Comparison of ENCODE assay signal across 12 cellular contexts in the genomic region with DNA sequence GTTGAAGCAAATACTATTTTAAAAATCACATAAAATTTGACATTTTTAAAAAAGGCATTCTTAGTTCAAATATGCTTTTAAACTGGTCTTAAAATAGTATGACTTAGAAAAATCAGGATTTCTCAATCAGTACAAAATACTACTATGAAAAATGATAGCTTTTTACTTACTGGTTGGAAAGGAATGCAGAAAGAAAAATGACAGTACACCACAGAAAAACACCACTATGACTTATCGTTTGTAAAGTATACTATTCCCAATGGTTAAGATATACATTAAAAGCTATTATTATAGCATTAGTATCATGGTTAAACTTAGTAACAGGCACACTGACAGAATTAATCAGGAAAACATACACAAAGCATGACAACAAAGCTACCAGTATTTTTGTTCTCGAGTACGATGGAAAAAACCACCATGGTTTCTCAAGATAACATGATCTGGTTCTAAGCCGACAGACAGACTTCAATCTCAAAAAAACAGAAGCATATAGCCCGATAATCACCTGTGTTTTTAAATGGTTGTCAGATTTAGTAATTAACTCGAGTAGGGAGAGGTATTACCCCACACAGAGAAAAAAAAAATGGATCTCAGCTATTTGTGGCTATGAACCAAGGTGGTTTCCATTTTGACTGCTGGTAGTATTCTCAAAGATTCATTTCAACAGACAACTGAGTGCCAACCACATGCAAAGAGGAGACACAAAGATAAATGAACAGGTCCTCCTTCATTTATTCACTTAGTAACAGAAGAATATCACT. TPM values are rescaled to one million over a fixed set of nuclear protein-coding genes. Genes with fewer than 3 reads are reported as not detected.
DNase-seq lines count a peak whose midpoint lies in the region; ATAC-seq, FAIRE-seq and TF ChIP-seq lines count a peak whose summit lies in the region.
"Had no signal": no experiment of that assay in that cellular context is flagged by ENCODE, and none has a peak within 500 bp of the region (broad histone marks: within the 10 kb centered on the region; RNA-seq: fewer than 3 reads in every experiment).

No MANE protein-coding gene starts in this region.

- H3K79me2 ChIP-seq in OCI-LY1 (ENCODE audit: insufficient read depth, low read length), result peaks cover 97% of the 10 kb centered on the region

- TF ChIP-seq CTCF in AG10803 (conservative IDR thresholded peaks at IDR 0.05; ENCODE audit: low read length), result no peak
- TF ChIP-seq CTCF in OCI-LY1 (IDR thresholded peaks at IDR 0.05; ENCODE audit: low read length), result no peak
- no peak for TF ChIP-seq CTCF in Caco-2 (IDR thresholded peaks at IDR 0.05; ENCODE audit: insufficient read depth in 1 of 2, low read depth in 1 of 2, low read length in 1 of 2, severe bottlenecking in 1 of 2, unreplicated experiment in 1 of 2)

- no peaks in the 10 kb centered on the region for H3K9me2 ChIP-seq in OCI-LY1 (ENCODE audit: low read depth, low read length)

- H3F3A ChIP-seq in OCI-LY1 (ENCODE audit: insufficient read depth, low read length), result no peaks in the 10 kb centered on the region

- intact Hi-C loops in Caco-2 (cut with micrococcal nuclease; ENCODE audit: unreplicated experiment), result no loop called here

- H3K4me2 ChIP-seq in OCI-LY1 (ENCODE audit: low read length), result peak overlapping the region; percentile 16; the same call in 1 of the 2 replicates

- H3K4me1 Mint-ChIP-seq in activated naive CD8-positive, alpha-beta T cell treated with anti-CD3 and anti-CD28 coated beads for 36 hours, result peaks cover 35% of the 10 kb centered on the region
- peaks cover 7% of the 10 kb centered on the region for H3K4me1 Mint-ChIP-seq in Caco-2 (ENCODE audit: low read depth, unreplicated experiment)

- peaks cover 2% of the 10 kb centered on the region for H3K9me3 Mint-ChIP-seq in activated naive CD8-positive, alpha-beta T cell treated with anti-CD3 and anti-CD28 coated beads for 36 hours
- H3K9me3 Mint-ChIP-seq in Caco-2 (ENCODE audit: unreplicated experiment), result no peaks in the 10 kb centered on the region

- CTCF ChIA-PET in Caco-2 (lab: Charles Lee), result no interaction called here

- H3K27me3 ChIP-seq in OCI-LY1 (ENCODE audit: insufficient read depth, low read length) (no peaks in the 10 kb centered on the region), Caco-2 (replicated peaks; ENCODE audit: control insufficient read depth, insufficient read depth, low read length) (no peaks in the 10 kb centered on the region)

- H3K27ac ChIP-seq in OCI-LY1 (ENCODE audit: low read depth, low read length, poor library complexity, severe bottlenecking), result peak overlapping the region; percentile 37
- H3K27ac ChIP-seq: C4-2B had no signal

- no peak overlapping the region for H3K9ac ChIP-seq in OCI-LY1 (ENCODE audit: low read length)

- H4K20me1 ChIP-seq in OCI-LY1 (ENCODE audit: insufficient read depth, low read length), result no peaks in the 10 kb centered on the region

- H3K4me1 ChIP-seq in OCI-LY1 (ENCODE audit: insufficient read depth, low read length, severe bottlenecking) (peaks cover 26% of the 10 kb centered on the region), Caco-2 (no peaks in the 10 kb centered on the region)

- BruUV-seq in Caco-2 (replicated peaks; lab: Mats Ljungman, UMichigan), result no TSS peak

- no peaks in the 10 kb centered on the region for H3K27me3 Mint-ChIP-seq in activated naive CD8-positive, alpha-beta T cell treated with anti-CD3 and anti-CD28 coated beads for 36 hours
- no peaks in the 10 kb centered on the region for H3K27me3 Mint-ChIP-seq in Caco-2 (ENCODE audit: insufficient read depth, unreplicated experiment)

- peak; percentile 68 for ATAC-seq in GM19455 (IDR thresholded peaks at IDR 0.05; ENCODE audit: unreplicated experiment)

- H3K36me3 ChIP-seq in OCI-LY1 (ENCODE audit: insufficient read depth, low read length) (peaks cover 81% of the 10 kb centered on the region), Caco-2 (ENCODE audit: control insufficient read depth, insufficient read depth, low read length) (no peaks in the 10 kb centered on the region)

- no peaks in the 10 kb centered on the region for H3K9me3 ChIP-seq in OCI-LY1 (ENCODE audit: low read length)
- no peaks in the 10 kb centered on the region for H3K9me3 ChIP-seq in Caco-2

- H3K4me3 ChIP-seq in AG10803 (ENCODE audit: low read length) (no peak overlapping the region), OCI-LY1 (ENCODE audit: low read depth, low read length, poor library complexity, severe bottlenecking) (no peak overlapping the region), Caco-2 (ENCODE audit: low read depth, low read length) (no peak overlapping the region)

- H3K27ac Mint-ChIP-seq in activated naive CD8-positive, alpha-beta T cell treated with anti-CD3 and anti-CD28 coated beads for 36 hours, result no peak overlapping the region
- H3K27ac Mint-ChIP-seq in Caco-2 (ENCODE audit: unreplicated experiment), result no peak overlapping the region

- peak; percentile 62 for FAIRE-seq in frontal cortex (lab: Jason Lieb, UNC)
- FAIRE-seq: urothelium cell line had no signal

- peaks cover 39% of the 10 kb centered on the region for H3K36me3 Mint-ChIP-seq in activated naive CD8-positive, alpha-beta T cell treated with anti-CD3 and anti-CD28 coated beads for 36 hours
- peaks cover 13% of the 10 kb centered on the region for H3K36me3 Mint-ChIP-seq in Caco-2 (ENCODE audit: insufficient read depth, unreplicated experiment)

- POLR2A ChIA-PET in Caco-2 (lab: Charles Lee), result no interaction called here

- H2AFZ ChIP-seq in OCI-LY1 (ENCODE audit: low read length), result no peak overlapping the region

- no peak overlapping the region for H3K4me3 Mint-ChIP-seq in activated naive CD8-positive, alpha-beta T cell treated with anti-CD3 and anti-CD28 coated beads for 36 hours
- H3K4me3 Mint-ChIP-seq in Caco-2 (ENCODE audit: unreplicated experiment), result no peak overlapping the region

- peak; percentile 44 for DNase-seq in AG10803 (ENCODE audit: low read depth)
- DNase-seq in frontal cortex (ENCODE audit: low spot score in 2 of 2), result no peak
- no peak for DNase-seq in activated naive CD8-positive, alpha-beta T cell treated with anti-CD3 and anti-CD28 coated beads for 36 hours
- no peak for DNase-seq in activated CD4-positive, alpha-beta T cell treated with anti-CD3 and anti-CD28 coated beads, Interleukin-2, amount 50 U/mL, for 1 hour
- DNase-seq in Caco-2, result no peak
- DNase-seq in HT-29 (ENCODE audit: low spot score), result no peak
- DNase-seq: activated CD4-positive, alpha-beta T cell treated with anti-CD3 and anti-CD28 coated beads, Interleukin-2, amount 50 U/mL, for 48 hours; hippocampal formation had no signal

RNA-seq across cellular contexts. Expression of a gene that starts 39.1 kb away (rescaled TPM):
- 95.0 TPM for total RNA-seq in frontal cortex
- 10 to 100 TPM; 83.5 to 87.0 TPM for total RNA-seq in activated naive CD8-positive, alpha-beta T cell treated with anti-CD3 and anti-CD28 coated beads for 36 hours
- 66.0 and 66.3 TPM in 2 replicates for total RNA-seq in Caco-2 (2022)
- total RNA-seq in HT-29 (2014; rRNA removed; shearing (Covaris generic)), result 29.3 and 30.3 TPM in 2 replicates
